16 cellular contexts compared by ENCODE assay signal in the genomic region with DNA sequence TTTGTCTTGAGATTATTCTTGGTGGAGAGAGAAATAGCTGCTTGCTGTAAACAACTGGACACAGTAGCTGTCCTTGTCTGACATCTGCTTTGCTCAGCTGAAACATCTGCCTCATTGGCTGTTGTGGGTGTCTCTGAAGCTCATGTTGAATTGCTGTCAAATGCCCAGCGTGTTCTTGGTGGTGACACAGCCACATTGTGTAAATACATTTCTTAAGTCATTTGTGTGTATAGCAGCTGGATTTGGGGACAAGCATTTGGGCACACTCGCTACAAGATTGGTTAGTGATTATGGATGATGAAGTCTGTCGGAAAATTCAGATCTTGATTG. TPM values are rescaled to one million over a fixed set of nuclear protein-coding genes. Genes with fewer than 3 reads are reported as not detected.
A peak's percentile ranks its signal among the peaks of the same experiment; 100 is the strongest.
DNase-seq lines count a peak whose midpoint lies in the region; ATAC-seq and TF ChIP-seq lines count a peak whose summit lies in the region.
"Had no signal": no experiment of that assay in that cellular context is flagged by ENCODE, and none has a peak within 500 bp of the region (broad histone marks: within the 10 kb centered on the region; RNA-seq: fewer than 3 reads in every experiment).

No MANE protein-coding gene starts in this region.

- H3K27ac Mint-ChIP-seq in effector memory CD8-positive, alpha-beta T cell = peak overlapping the region; percentile 44 to 53
- H3K27ac Mint-ChIP-seq in CD8-positive, alpha-beta memory T cell = peak overlapping the region in 3 of 8 donors; percentile 6 to 74 (median 65)
- H3K27ac Mint-ChIP-seq: WTC11 had no signal

- H3K27me3 Mint-ChIP-seq in effector memory CD8-positive, alpha-beta T cell = no peaks in the 10 kb centered on the region
- no peaks in the 10 kb centered on the region for H3K27me3 Mint-ChIP-seq in CD8-positive, alpha-beta memory T cell
- H3K27me3 Mint-ChIP-seq: naive B cell had no signal

- H3K9ac ChIP-seq in mesenchymal stem cell (ENCODE audit: low read length) = no peak overlapping the region

- ATAC-seq in effector memory CD8-positive, alpha-beta T cell (replicated peaks) = no peak
- ATAC-seq: WTC11 had no signal

- H3K4me2 ChIP-seq in mesenchymal stem cell (ENCODE audit: low read length, poor library complexity, severe bottlenecking) = no peak overlapping the region

- H2BK15ac ChIP-seq in mesenchymal stem cell (ENCODE audit: low read depth, poor library complexity, severe bottlenecking) = no peak overlapping the region

- no peak overlapping the region for H2AFZ ChIP-seq in mesenchymal stem cell (ENCODE audit: low read depth, low read length)

- H3K36me3 ChIP-seq in mesenchymal stem cell (ENCODE audit: control insufficient read depth in 1 of 2, insufficient read depth in 2 of 2, low read depth in 1 of 2, low read length in 2 of 2) (peaks cover 3 to 7% of the 10 kb centered on the region in 2 experiments), suprapubic skin (no peaks in the 10 kb centered on the region)
- no peaks in the 10 kb centered on the region for H3K36me3 ChIP-seq in CD8-positive, alpha-beta memory T cell (ENCODE audit: insufficient read depth, low read length)
- H3K36me3 ChIP-seq: tibial artery had no signal

- H3K4me3 Mint-ChIP-seq in effector memory CD8-positive, alpha-beta T cell = no peak overlapping the region
- peak overlapping the region in 1 of 7 donors; percentile 72 for H3K4me3 Mint-ChIP-seq in CD8-positive, alpha-beta memory T cell
- H3K4me3 Mint-ChIP-seq: naive B cell, WTC11 had no signal

- no peak overlapping the region for H3K14ac ChIP-seq in mesenchymal stem cell (ENCODE audit: low read length in 2 of 2)

- H3K36me3 Mint-ChIP-seq in effector memory CD8-positive, alpha-beta T cell (ENCODE audit: insufficient read depth) = peaks cover 9% of the 10 kb centered on the region
- peaks cover 0 to 10% (median 0%) of the 10 kb centered on the region in 3 donors for H3K36me3 Mint-ChIP-seq in CD8-positive, alpha-beta memory T cell
- H3K36me3 Mint-ChIP-seq: naive B cell had no signal

- H3K23ac ChIP-seq in mesenchymal stem cell (ENCODE audit: low read length in 2 of 2) = no peak overlapping the region

- TF ChIP-seq EP300 in suprapubic skin (IDR thresholded peaks at IDR 0.05) = no peak

- no peak overlapping the region for H2BK120ac ChIP-seq in mesenchymal stem cell (ENCODE audit: low read depth, low read length)

- TF ChIP-seq POLR2A in suprapubic skin (IDR thresholded peaks at IDR 0.05) = no peak

- no peak for TF ChIP-seq CTCF in suprapubic skin (IDR thresholded peaks at IDR 0.05)

- H3K4me1 ChIP-seq in mesenchymal stem cell (ENCODE audit: control insufficient read depth, insufficient read depth, low read depth, low read length) = peaks cover 3% of the 10 kb centered on the region
- peaks cover 14% of the 10 kb centered on the region for H3K4me1 ChIP-seq in suprapubic skin
- H3K4me1 ChIP-seq in CD8-positive, alpha-beta memory T cell (ENCODE audit: insufficient read depth, low read length) = peaks cover 5% of the 10 kb centered on the region

- CTCF ChIA-PET in CD8-positive, alpha-beta memory T cell (lab: Charles Lee) = no interaction called here

- no peak overlapping the region for H3K27ac ChIP-seq in mesenchymal stem cell (ENCODE audit: low read length, poor library complexity, severe bottlenecking)
- H3K27ac ChIP-seq in suprapubic skin = peak overlapping the region; percentile 34
- no peak overlapping the region for H3K27ac ChIP-seq in CD8-positive, alpha-beta memory T cell (ENCODE audit: low read depth, low read length)
- H3K27ac ChIP-seq: SJSA1, tibial artery had no signal

- no peak overlapping the region for H2AK5ac ChIP-seq in mesenchymal stem cell (ENCODE audit: low read length, severe bottlenecking)

- H3K9me3 Mint-ChIP-seq in effector memory CD8-positive, alpha-beta T cell = no peaks in the 10 kb centered on the region
- no peaks in the 10 kb centered on the region for H3K9me3 Mint-ChIP-seq in CD8-positive, alpha-beta memory T cell
- H3K9me3 Mint-ChIP-seq: naive B cell, WTC11 had no signal

- POLR2A ChIA-PET in CD8-positive, alpha-beta memory T cell (lab: Charles Lee) = no interaction called here

- no peak overlapping the region for H4K8ac ChIP-seq in mesenchymal stem cell (ENCODE audit: low read length)

- H3K27me3 ChIP-seq in mesenchymal stem cell (ENCODE audit: control insufficient read depth in 1 of 2, insufficient read depth in 1 of 2, low read length in 2 of 2) (no peaks in the 10 kb centered on the region), suprapubic skin (no peaks in the 10 kb centered on the region)
- H3K27me3 ChIP-seq in CD8-positive, alpha-beta memory T cell (ENCODE audit: insufficient read depth, low read length, poor library complexity, severe bottlenecking) = no peaks in the 10 kb centered on the region
- H3K27me3 ChIP-seq: SJSA1, tibial artery had no signal

- no peak overlapping the region for H3K4ac ChIP-seq in mesenchymal stem cell (ENCODE audit: low read depth in 1 of 2, low read length in 2 of 2)

- no peak overlapping the region for H4K91ac ChIP-seq in mesenchymal stem cell (ENCODE audit: low read length)

- H3K18ac ChIP-seq in mesenchymal stem cell (ENCODE audit: low read depth in 1 of 2, low read length in 2 of 2) = no peak overlapping the region

- no peak overlapping the region for H2BK5ac ChIP-seq in mesenchymal stem cell (ENCODE audit: low read depth, low read length, poor library complexity, severe bottlenecking)

- H3K4me1 Mint-ChIP-seq in effector memory CD8-positive, alpha-beta T cell (ENCODE audit: low read depth in 2 of 2) = peaks cover 12 to 26% of the 10 kb centered on the region in 2 donors
- peaks cover 16 to 27% (median 23%) of the 10 kb centered on the region in 3 donors for H3K4me1 Mint-ChIP-seq in CD8-positive, alpha-beta memory T cell

- H3K9me3 ChIP-seq in mesenchymal stem cell (ENCODE audit: control insufficient read depth, low read length) = no peaks in the 10 kb centered on the region
- no peaks in the 10 kb centered on the region for H3K9me3 ChIP-seq in suprapubic skin
- H3K9me3 ChIP-seq in CD8-positive, alpha-beta memory T cell (ENCODE audit: low read length) = no peaks in the 10 kb centered on the region
- H3K9me3 ChIP-seq: SJSA1, tibial artery had no signal

- H3K4me3 ChIP-seq in mesenchymal stem cell (ENCODE audit: insufficient read depth in 1 of 2, low read depth in 1 of 2, low read length in 2 of 2) = no peak overlapping the region
- H3K4me3 ChIP-seq in suprapubic skin = no peak overlapping the region
- no peak overlapping the region for H3K4me3 ChIP-seq in CD8-positive, alpha-beta memory T cell (ENCODE audit: low read length)
- H3K4me3 ChIP-seq: SJSA1, tibial artery had no signal

- H2BK12ac ChIP-seq in mesenchymal stem cell (ENCODE audit: low read length in 2 of 2) = no peak overlapping the region

- WGBS in mesenchymal stem cell = 76% methylated on average over 3 of the region's 3 CpGs
- WGBS in suprapubic skin = 75% methylated on average over 3 of the region's 3 CpGs

- DNase-seq in NCI-H82 (lab: John Stamatoyannopoulos, UW) (peak; percentile 19), NCI-H82 treated with DMSO at 0.1 percent for 48 hours (lab: John Stamatoyannopoulos, UW; ENCODE audit: unreplicated experiment) (no peak), mesenchymal stem cell (peak; percentile 62), suprapubic skin (ENCODE audit: low spot score in 2 of 2) (no peak), DMS153 (lab: John Stamatoyannopoulos, UW) (no peak), NCI-H2107 treated with DMSO at 0.1 percent for 48 hours (lab: John Stamatoyannopoulos, UW; ENCODE audit: unreplicated experiment) (no peak)
- no peak for DNase-seq in effector memory CD8-positive, alpha-beta T cell
- no peak for DNase-seq in CD8-positive, alpha-beta memory T cell
- DNase-seq: Karpas-422; naive B cell; NCI-H345; stimulated activated CD4-positive, alpha-beta T cell treated with anti-CD3 and anti-CD28 coated beads, Interleukin-4, amount 100 ng/mL, for 24 hours; tibial artery had no signal

- peaks cover 26% of the 10 kb centered on the region for H3K79me1 ChIP-seq in mesenchymal stem cell (replicated peaks; ENCODE audit: low read length, poor library complexity, severe bottlenecking)

RNA-seq across cellular contexts. Expression of gene FAM234A, which starts 5.3 kb away (rescaled TPM):
- polyA plus RNA-seq in mesenchymal stem cell (2013, experiment 1 of 2) = 118 TPM
- 110 TPM for polyA plus RNA-seq in mesenchymal stem cell (2013, experiment 2 of 2)
- total RNA-seq in suprapubic skin = 100 to 1,000 TPM; 108 to 124 (median 121) TPM
- total RNA-seq in CD8-positive, alpha-beta memory T cell = 10 to 100 TPM; 23.1 to 26.1 TPM
- 27.9 TPM for polyA plus RNA-seq in CD8-positive, alpha-beta memory T cell

RNA-seq across cellular contexts. Expression of gene LUC7L, which starts 10.7 kb away (rescaled TPM):
- polyA plus RNA-seq in mesenchymal stem cell (2013, experiment 1 of 2) = 38.5 TPM
- polyA plus RNA-seq in mesenchymal stem cell (2013, experiment 2 of 2) = 36.3 TPM
- total RNA-seq in suprapubic skin = 100 to 1,000 TPM in 1 of 4 donors, 10 to 100 TPM in 3; 47.6 to 206 (median 59.5) TPM
- 10 to 100 TPM; 78.5 to 80.0 TPM for total RNA-seq in CD8-positive, alpha-beta memory T cell
- polyA plus RNA-seq in CD8-positive, alpha-beta memory T cell = 9.2 TPM

RNA-seq across cellular contexts. Expression of gene RGS11, which starts 35.8 kb away (rescaled TPM):
- polyA plus RNA-seq in mesenchymal stem cell (2013, experiment 1 of 2) = 1.4 TPM
- 1.3 TPM for polyA plus RNA-seq in mesenchymal stem cell (2013, experiment 2 of 2)
- total RNA-seq in suprapubic skin = 1 to 10 TPM in 1 of 4 donors, under 1 TPM in 3; 0.30 to 1.5 (median 0.59) TPM
- total RNA-seq in CD8-positive, alpha-beta memory T cell = under 1 TPM in 1 of 2 experiments, not detected in 1; 0.09 TPM
- not detected for polyA plus RNA-seq in CD8-positive, alpha-beta memory T cell
- total RNA-seq: SJSA1 had no signal

RNA-seq across cellular contexts. Expression of gene ARHGDIG, which starts 40.5 kb away (rescaled TPM):
- polyA plus RNA-seq in mesenchymal stem cell (2013, experiment 1 of 2) = 0.11 TPM
- 0.19 TPM for polyA plus RNA-seq in mesenchymal stem cell (2013, experiment 2 of 2)
- total RNA-seq in suprapubic skin = not detected
- total RNA-seq in CD8-positive, alpha-beta memory T cell = not detected
- not detected for polyA plus RNA-seq in CD8-positive, alpha-beta memory T cell
- total RNA-seq: Daoy, SJSA1 had no signal

RNA-seq across cellular contexts. Expression of gene PDIA2, which starts 43.1 kb away (rescaled TPM):
- not detected for polyA plus RNA-seq in mesenchymal stem cell (2013, experiment 1 of 2)
- not detected for polyA plus RNA-seq in mesenchymal stem cell (2013, experiment 2 of 2)
- not detected for total RNA-seq in suprapubic skin
- not detected for total RNA-seq in CD8-positive, alpha-beta memory T cell
- polyA plus RNA-seq in CD8-positive, alpha-beta memory T cell = not detected
- total RNA-seq: SJSA1 had no signal

Comparison
In these comparisons a context has a peak if more than half of its experiments do, and no peak if none do; other contexts are left out.
1. DNase-seq: peak in NCI-H82 (single experiment) and mesenchymal stem cell (single experiment); none in NCI-H82 treated with DMSO at 0.1 percent for 48 hours (single experiment), effector memory CD8-positive, alpha-beta T cell (0 of 3), suprapubic skin (0 of 2), DMS153 (single experiment), NCI-H2107 treated with DMSO at 0.1 percent for 48 hours (single experiment) and CD8-positive, alpha-beta memory T cell (0 of 5).
2. RNA of gene FAM234A, which starts 5.3 kb away (total RNA-seq): 108 to 124 TPM in suprapubic skin; 23.1 to 26.1 TPM in CD8-positive, alpha-beta memory T cell; every median in the first group is over 4 times any median in the second.